In genomic region chr13:27006519-27007161, GRCh38 we compare ENCODE assay signal across 8 cellular contexts.
DNase-seq lines count a peak whose midpoint lies in the region; ATAC-seq and TF ChIP-seq lines count a peak whose summit lies in the region.

No MANE protein-coding gene starts in this region.

- peaks cover 8% of the 10 kb centered on the region for H3K23me2 ChIP-seq in H9 (ENCODE audit: insufficient read length, low read depth, low read length, poor library complexity, severe bottlenecking)

- H2BK15ac ChIP-seq in H9 (ENCODE audit: low read depth, low read length) = no peak overlapping the region

- no peak overlapping the region for H3K4ac ChIP-seq in H9 (ENCODE audit: low read depth, low read length)

- no peak overlapping the region for H2BK120ac ChIP-seq in H9 (ENCODE audit: low read depth, low read length, poor library complexity, severe bottlenecking)

- no peaks in the 10 kb centered on the region for H4K20me1 ChIP-seq in H9 (ENCODE audit: control insufficient read depth, insufficient read depth, insufficient read length)

- H2AFZ ChIP-seq in H9 (ENCODE audit: low read length) = no peak overlapping the region

- no peaks in the 10 kb centered on the region for H3K79me2 ChIP-seq in H9 (ENCODE audit: insufficient read depth, low read length)

- no peak overlapping the region for H2BK5ac ChIP-seq in H9 (ENCODE audit: insufficient read length, low read length)

- H3K18ac ChIP-seq in H9 (ENCODE audit: insufficient read length, low read depth, low read length) = no peak overlapping the region

- no peak overlapping the region for H4K5ac ChIP-seq in H9 (ENCODE audit: insufficient read length, low read depth, low read length)

- no peak overlapping the region for H3K56ac ChIP-seq in H9 (ENCODE audit: insufficient read length, low read depth, low read length)

- H3K4me2 ChIP-seq in H9 (ENCODE audit: insufficient read depth, insufficient read length, low read length) = peak overlapping the region; percentile 75

- DNase-seq in H9 = peak; percentile 59
- peak; percentile 95 for DNase-seq in NCI-H748 treated with DMSO at 0.1 percent for 48 hours (lab: John Stamatoyannopoulos, UW)
- DNase-seq in esophagus muscularis mucosa (ENCODE audit: extremely low spot score) = no peak
- peak; percentile 74 for DNase-seq in myocyte (ENCODE audit: low read depth)
- DNase-seq in stimulated activated CD4-positive, alpha-beta T cell treated with anti-CD3 and anti-CD28 coated beads, Interleukin-4, amount 100 ng/mL, for 1 hour = no peak
- DNase-seq in stimulated activated CD4-positive, alpha-beta T cell treated with anti-CD3 and anti-CD28 coated beads, Interleukin-2, amount 100 ng/mL, for 24 hours = no peak

- H4K8ac ChIP-seq in H9 (replicated peaks; ENCODE audit: insufficient read length, low read depth, low read length) = no peak overlapping the region

- no peak for TF ChIP-seq POLR2A in esophagus muscularis mucosa (IDR thresholded peaks at IDR 0.05; ENCODE audit: low read depth)

- no peak overlapping the region for H2BK12ac ChIP-seq in H9 (ENCODE audit: insufficient read length, low read depth, low read length)

- H3K4me3 Mint-ChIP-seq in H9 = peak overlapping the region; percentile 54 to 72

- H3K4me1 ChIP-seq in H9 (ENCODE audit: insufficient read depth, low read length) (no peaks in the 10 kb centered on the region), esophagus muscularis mucosa (peaks cover 22 to 37% (median 32%) of the 10 kb centered on the region in 4 donors)

- H3K27ac Mint-ChIP-seq in H9 = no peak overlapping the region

- peak overlapping the region; percentile 53 to 60 (median 54) for H3K4me3 ChIP-seq in esophagus muscularis mucosa

- H4K91ac ChIP-seq in H9 (ENCODE audit: insufficient read length, low read depth, low read length) = no peak overlapping the region

- H3K27me3 Mint-ChIP-seq in H9 (ENCODE audit: low read depth) = peaks cover 59% of the 10 kb centered on the region

- peaks cover 23 to 25% of the 10 kb centered on the region in 2 experiments for H3K4me1 Mint-ChIP-seq in H9

- H3K79me1 ChIP-seq in H9 (ENCODE audit: insufficient read depth, low read depth, low read length, poor library complexity, severe bottlenecking) = no peaks in the 10 kb centered on the region

- ATAC-seq in GM21576 (IDR thresholded peaks at IDR 0.05; ENCODE audit: unreplicated experiment) (no peak), GM18909 (IDR thresholded peaks at IDR 0.05; ENCODE audit: poor library complexity, unreplicated experiment) (no peak)

- no peak overlapping the region for H2AK5ac ChIP-seq in H9 (ENCODE audit: insufficient read length, low read length)

- H3K27me3 ChIP-seq in H9 (ENCODE audit: insufficient read depth, low read length) = no peaks in the 10 kb centered on the region; the same call in 1 of the 2 replicates
- H3K27me3 ChIP-seq in esophagus muscularis mucosa = no peaks in the 10 kb centered on the region

- H3K9me3 Mint-ChIP-seq in H9 = 0 out of 5 replicates have a peak, but pooled peaks cover 0 to 2% of the 10 kb centered on the region in 2 experiments

- no peak for TF ChIP-seq CTCF in H9 (conservative IDR thresholded peaks at IDR 0.05)
- no peak for TF ChIP-seq CTCF in esophagus muscularis mucosa (IDR thresholded peaks at IDR 0.05)

- no peak overlapping the region for H3K9ac ChIP-seq in H9 (ENCODE audit: extremely low read depth, insufficient read length, low read length)

- H3K14ac ChIP-seq in H9 (ENCODE audit: insufficient read depth, low read length) = no peak overlapping the region

- no peak overlapping the region for H2BK20ac ChIP-seq in H9 (ENCODE audit: low read depth, low read length, poor library complexity, severe bottlenecking)

- WGBS in H9 (ENCODE audit: extremely low coverage, insufficient read length, low lambda C conversion rate) = no CpG with 5 or more reads among the region's 29 CpGs
- 15% methylated on average over 14 of the region's 29 CpGs for WGBS in esophagus muscularis mucosa

- no peaks in the 10 kb centered on the region for H3K36me3 ChIP-seq in esophagus muscularis mucosa

- H3T11ph ChIP-seq in H9 (ENCODE audit: low read length) = no peak overlapping the region

- no peaks in the 10 kb centered on the region for H3K36me3 Mint-ChIP-seq in H9 (ENCODE audit: insufficient read depth in 1 of 3, low read depth in 3 of 3)

- no peak for TF ChIP-seq EP300 in esophagus muscularis mucosa (IDR thresholded peaks at IDR 0.05)

- no peaks in the 10 kb centered on the region for H3K9me3 ChIP-seq in H9 (ENCODE audit: control insufficient read depth, low read depth, low read length)
- peaks cover 0 to 4% (median 0%) of the 10 kb centered on the region in 4 donors for H3K9me3 ChIP-seq in esophagus muscularis mucosa

- intact Hi-C loops in esophagus muscularis mucosa (cut with DNase I) = no loop called here

- H3K23ac ChIP-seq in H9 (ENCODE audit: insufficient read length, low read depth, low read length) = no peak overlapping the region

- H3K27ac ChIP-seq in H9 (ENCODE audit: insufficient read length, low read depth, low read length) = no peak overlapping the region
- peak overlapping the region; percentile 75 to 86 (median 78) for H3K27ac ChIP-seq in esophagus muscularis mucosa (replicated peaks in 1 of 4)

Comparison
In these comparisons a context has a peak if more than half of its experiments do, and no peak if none do; other contexts are left out.
1. DNase-seq: peak in H9 (single experiment), NCI-H748 treated with DMSO at 0.1 percent for 48 hours (single experiment) and myocyte (single experiment); none in esophagus muscularis mucosa (single experiment), stimulated activated CD4-positive, alpha-beta T cell treated with anti-CD3 and anti-CD28 coated beads, Interleukin-4, amount 100 ng/mL, for 1 hour (single experiment) and stimulated activated CD4-positive, alpha-beta T cell treated with anti-CD3 and anti-CD28 coated beads, Interleukin-2, amount 100 ng/mL, for 24 hours (0 of 2).